In genomic region chr12:93000026-93000425, GRCh38 we compare ENCODE assay signal across 27 cellular contexts.
"Had no signal": no experiment of that assay in that cellular context is flagged by ENCODE, and none has a peak within 500 bp of the region (broad histone marks: within the 10 kb centered on the region; RNA-seq: fewer than 3 reads in every experiment).

No MANE protein-coding gene starts in this region.

- H3K4me3 Mint-ChIP-seq: activated naive CD8-positive, alpha-beta T cell; activated T-cell treated with anti-CD3 and anti-CD28 coated beads, Interleukin-2, amount 50 U/mL, for 4 hours; central memory CD8-positive, alpha-beta T cell; immature natural killer cell; memory B cell; nephron progenitor cell; stimulated activated effector memory CD8-positive, alpha-beta T cell treated with anti-CD3 and anti-CD28 coated beads, Interleukin-12 subunit alpha, Interleukin-12 subunit beta, amount 100 ng/mL, for 72 hours; T-cell had no signal

- H3K27ac ChIP-seq: adrenal gland, ascending aorta, brain microvascular endothelial cell, coronary artery, pancreas, right lobe of liver, skin epidermis, upper lobe of left lung, WERI-Rb-1 had no signal

- H3K27ac Mint-ChIP-seq: activated naive CD8-positive, alpha-beta T cell; activated T-helper 2 cell treated with anti-CD3 and anti-CD28 coated beads, Interferon-gamma antibody, Interleukin-2, Interleukin-4, amounts not matched to agents 10 μg/mL and 5 μg/mL and 100 μg/mL, durations not matched to agents 14 hours and 24 hours and 36 hours; immature natural killer cell; memory B cell; nephron progenitor cell; stimulated activated effector memory CD8-positive, alpha-beta T cell treated with anti-CD3 and anti-CD28 coated beads, Interleukin-12 subunit alpha, Interleukin-12 subunit beta, amount 100 ng/mL, for 72 hours; T-cell had no signal

- ATAC-seq: activated T-cell treated with anti-CD3 and anti-CD28 coated beads, Interleukin-2, amount 50 U/mL, for 4 hours; pancreas; right lobe of liver; stimulated activated effector memory CD8-positive, alpha-beta T cell treated with anti-CD3 and anti-CD28 coated beads, Interleukin-12 subunit alpha, Interleukin-12 subunit beta, amount 100 ng/mL, for 72 hours; T-cell had no signal

- H3K4me3 ChIP-seq: adrenal gland, ascending aorta, coronary artery, pancreas, right lobe of liver, skin epidermis, upper lobe of left lung had no signal

- DNase-seq: activated CD4-positive, alpha-beta T cell treated with anti-CD3 and anti-CD28 coated beads for 1 hour; activated CD4-positive, alpha-beta T cell treated with anti-CD3 and anti-CD28 coated beads, Interleukin-2, amount 50 U/mL, for 4 hours; activated CD8-positive, alpha-beta memory T cell treated with anti-CD3 and anti-CD28 coated beads, Interleukin-2, amount 50 U/mL, for 48 hours; activated naive CD4-positive, alpha-beta T cell; activated T-cell treated with anti-CD3 and anti-CD28 coated beads, Interleukin-2, amount 50 U/mL, for 4 hours; adrenal gland; brain microvascular endothelial cell; erythroblast; foreskin melanocyte; immature natural killer cell; kidney glomerular epithelial cell; nephron progenitor cell; pancreas; right lobe of liver; stimulated activated CD4-positive, alpha-beta T cell treated with anti-CD3 and anti-CD28 coated beads, Interleukin-2, amount 100 ng/mL, for 24 hours; T-cell; upper lobe of left lung; WERI-Rb-1 had no signal

- H3K27me3 Mint-ChIP-seq: activated naive CD8-positive, alpha-beta T cell; central memory CD8-positive, alpha-beta T cell; memory B cell had no signal

- H3K9me3 ChIP-seq: adrenal gland, ascending aorta, pancreas, right lobe of liver, upper lobe of left lung had no signal

- H3K9me3 Mint-ChIP-seq: activated T-cell treated with anti-CD3 and anti-CD28 coated beads, Interleukin-2, amount 50 U/mL, for 4 hours; activated T-helper 2 cell treated with anti-CD3 and anti-CD28 coated beads, Interferon-gamma antibody, Interleukin-2, Interleukin-4, amounts not matched to agents 10 μg/mL and 5 μg/mL and 100 μg/mL, durations not matched to agents 14 hours and 24 hours and 36 hours; central memory CD8-positive, alpha-beta T cell; immature natural killer cell; memory B cell; nephron progenitor cell; stimulated activated effector memory CD8-positive, alpha-beta T cell treated with anti-CD3 and anti-CD28 coated beads, Interleukin-12 subunit alpha, Interleukin-12 subunit beta, amount 100 ng/mL, for 72 hours; T-cell had no signal

- H3K36me3 ChIP-seq: adrenal gland, ascending aorta, brain microvascular endothelial cell, pancreas, right lobe of liver, upper lobe of left lung, WERI-Rb-1 had no signal

- H3K27me3 ChIP-seq: adrenal gland, ascending aorta, brain microvascular endothelial cell, pancreas, right lobe of liver, upper lobe of left lung had no signal

- H3K4me1 ChIP-seq: pancreas, right lobe of liver had no signal

- FAIRE-seq: pancreas, TTC549 had no signal

- H3K36me3 Mint-ChIP-seq: activated naive CD8-positive, alpha-beta T cell; immature natural killer cell; stimulated activated effector memory CD8-positive, alpha-beta T cell treated with anti-CD3 and anti-CD28 coated beads, Interleukin-12 subunit alpha, Interleukin-12 subunit beta, amount 100 ng/mL, for 72 hours; T-cell had no signal

- H3K4me1 Mint-ChIP-seq: central memory CD8-positive, alpha-beta T cell; immature natural killer cell; stimulated activated effector memory CD8-positive, alpha-beta T cell treated with anti-CD3 and anti-CD28 coated beads, Interleukin-12 subunit alpha, Interleukin-12 subunit beta, amount 100 ng/mL, for 72 hours; T-cell had no signal
